ENCODE assay signal across 17 cellular contexts in the genomic region with DNA sequence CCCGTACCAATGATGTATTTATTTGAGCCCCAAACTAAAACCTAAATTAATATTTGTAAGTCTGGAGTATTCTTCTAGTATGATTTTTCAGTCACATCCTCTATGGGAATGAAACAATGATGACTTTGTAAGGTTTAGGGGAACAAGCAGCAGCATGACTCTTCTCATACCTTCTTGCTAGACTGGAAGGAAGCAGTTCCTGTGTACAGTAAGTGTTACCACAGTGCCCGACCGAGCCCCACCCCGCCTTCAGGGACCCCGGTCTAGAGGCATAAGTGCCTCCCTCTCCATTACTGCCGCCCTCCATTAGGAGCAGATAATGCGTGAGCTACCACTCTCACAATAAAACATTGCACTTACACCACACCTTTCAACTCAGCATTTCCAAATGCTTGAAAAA.
"Had no signal": no experiment of that assay in that cellular context is flagged by ENCODE, and none has a peak within 500 bp of the region (broad histone marks: within the 10 kb centered on the region; RNA-seq: fewer than 3 reads in every experiment).

No MANE protein-coding gene starts in this region.

- H3K4me3 Mint-ChIP-seq: activated naive CD8-positive, alpha-beta T cell; memory B cell; neural crest cell; T-helper 2 cell treated with Interferon-gamma antibody and Interleukin-4, amounts not matched to agents 5 μg/mL and 100 μg/mL, for 36 hours had no signal

- H3K36me3 ChIP-seq: brain microvascular endothelial cell, esophagus squamous epithelium, heart left ventricle, sigmoid colon, stomach, thoracic aorta had no signal

- H3K4me3 ChIP-seq: esophagus squamous epithelium, heart left ventricle, sigmoid colon, stomach, thoracic aorta had no signal

- H3K4me1 ChIP-seq: sigmoid colon had no signal

- H3K27ac ChIP-seq: brain microvascular endothelial cell, esophagus squamous epithelium, heart left ventricle, sigmoid colon, thoracic aorta had no signal

- H3K27me3 Mint-ChIP-seq: activated naive CD8-positive, alpha-beta T cell; memory B cell had no signal

- DNase-seq: activated CD4-positive, alpha-beta T cell treated with anti-CD3 and anti-CD28 coated beads, Interleukin-2, amount 50 U/mL, for 4 hours; activated effector memory CD4-positive, alpha-beta T cell treated with Interleukin-2 at 50 U/mL for 16 hours; brain microvascular endothelial cell; esophagus squamous epithelium; foreskin fibroblast; heart left ventricle; sigmoid colon; stimulated activated CD4-positive, alpha-beta T cell treated with anti-CD3 and anti-CD28 coated beads, Interleukin-12 subunit alpha, Interleukin-12 subunit beta, amount 100 ng/mL, for 4 hours; stomach had no signal

- FAIRE-seq: islet of Langerhans had no signal

- H3K9me3 Mint-ChIP-seq: memory B cell; neural crest cell; T-helper 2 cell treated with Interferon-gamma antibody and Interleukin-4, amounts not matched to agents 5 μg/mL and 100 μg/mL, for 36 hours had no signal

- H3K27ac Mint-ChIP-seq: T-helper 2 cell treated with Interferon-gamma antibody and Interleukin-4, amounts not matched to agents 5 μg/mL and 100 μg/mL, for 36 hours had no signal

- H3K27me3 ChIP-seq: brain microvascular endothelial cell, heart left ventricle, sigmoid colon, stomach had no signal

- H3K9me3 ChIP-seq: esophagus squamous epithelium, heart left ventricle, sigmoid colon, stomach, thoracic aorta had no signal

- ATAC-seq: activated CD4-positive, CD25-positive, alpha-beta regulatory T cell treated with anti-CD3 and anti-CD28 coated beads, Interleukin-2, amount 50 U/mL, for 24 hours; heart left ventricle; left lobe of liver had no signal
